17 cellular contexts compared by ENCODE assay signal in genomic region chr2:25098056-25098455, GRCh38. TPM values are rescaled to one million over a fixed set of nuclear protein-coding genes. Genes with fewer than 3 reads are reported as not detected.
DNase-seq lines count a peak whose midpoint lies in the region; ATAC-seq, FAIRE-seq and TF ChIP-seq lines count a peak whose summit lies in the region.
"Had no signal": no experiment of that assay in that cellular context is flagged by ENCODE, and none has a peak within 500 bp of the region (broad histone marks: within the 10 kb centered on the region; RNA-seq: fewer than 3 reads in every experiment).

No MANE protein-coding gene starts in this region.

- no peak for TF ChIP-seq EP300 in gastroesophageal sphincter (IDR thresholded peaks at IDR 0.05)

- no peaks in the 10 kb centered on the region for H3K27me3 Mint-ChIP-seq in activated CD8-positive, alpha-beta T cell treated with anti-CD3 and anti-CD28 coated beads for 36 hours

- H3K4me1 Mint-ChIP-seq in activated CD8-positive, alpha-beta T cell treated with anti-CD3 and anti-CD28 coated beads for 36 hours (ENCODE audit: low read depth) = peaks cover 14% of the 10 kb centered on the region

- peaks cover 13% of the 10 kb centered on the region for H3K9me3 Mint-ChIP-seq in activated CD8-positive, alpha-beta T cell treated with anti-CD3 and anti-CD28 coated beads for 36 hours

- DNase-seq in SK-N-MC (ENCODE audit: low read depth, low spot score) (no peak), midbrain (lab: John Stamatoyannopoulos, UW) (peak; percentile 38), H4 (ENCODE audit: low spot score) (no peak), HTR-8/SVneo (ENCODE audit: insufficient read length, low spot score) (no peak)
- DNase-seq in activated CD8-positive, alpha-beta T cell treated with anti-CD3 and anti-CD28 coated beads for 36 hours = no peak
- DNase-seq: activated CD4-positive, alpha-beta T cell treated with anti-CD3 and anti-CD28 coated beads, Interleukin-2, amount 50 U/mL, for 48 hours; amniotic stem cell; COR-L47; NCI-H1417; SK-N-SH; stimulated activated CD4-positive, alpha-beta T cell treated with anti-CD3 and anti-CD28 coated beads, Interleukin-12 subunit alpha, Interleukin-12 subunit beta, amount 100 ng/mL, for 4 hours had no signal

- H3K36me3 ChIP-seq in SK-N-MC (ENCODE audit: insufficient read depth, low read length) (no peaks in the 10 kb centered on the region), gastroesophageal sphincter (no peaks in the 10 kb centered on the region), stomach smooth muscle (ENCODE audit: control insufficient read depth in 2 of 2, insufficient read depth in 2 of 2, low read length in 2 of 2) (no peaks in the 10 kb centered on the region)

- H3K27ac ChIP-seq in SK-N-MC (peak overlapping the region; percentile 53), gastroesophageal sphincter (peak overlapping the region; percentile 48 to 65 (median 59)), stomach smooth muscle (ENCODE audit: low read length) (peak overlapping the region; percentile 41)
- H3K27ac ChIP-seq: HL-60 had no signal

- ATAC-seq in gastroesophageal sphincter (no peak), GM18505 (IDR thresholded peaks at IDR 0.05; ENCODE audit: unreplicated experiment) (no peak)
- ATAC-seq in activated CD8-positive, alpha-beta T cell treated with anti-CD3 and anti-CD28 coated beads for 36 hours = no peak

- intact Hi-C loops in activated CD8-positive, alpha-beta T cell treated with anti-CD3 and anti-CD28 coated beads for 36 hours (cut with micrococcal nuclease) = no loop called here

- no peaks in the 10 kb centered on the region for H3K9me3 ChIP-seq in SK-N-MC (ENCODE audit: low read depth, low read length)
- H3K9me3 ChIP-seq in gastroesophageal sphincter = no peaks in the 10 kb centered on the region
- no peaks in the 10 kb centered on the region for H3K9me3 ChIP-seq in stomach smooth muscle (ENCODE audit: control insufficient read depth in 2 of 2, low read length in 2 of 2)
- H3K9me3 ChIP-seq: SK-N-SH had no signal

- no peak overlapping the region for H3K4me3 Mint-ChIP-seq in activated CD8-positive, alpha-beta T cell treated with anti-CD3 and anti-CD28 coated beads for 36 hours

- H3K27me3 ChIP-seq in gastroesophageal sphincter (no peaks in the 10 kb centered on the region), stomach smooth muscle (ENCODE audit: control insufficient read depth in 1 of 2, insufficient read depth in 2 of 2, low read length in 2 of 2) (no peaks in the 10 kb centered on the region)

- no peak overlapping the region for H3K27ac Mint-ChIP-seq in activated CD8-positive, alpha-beta T cell treated with anti-CD3 and anti-CD28 coated beads for 36 hours

- no peak for TF ChIP-seq CTCF in gastroesophageal sphincter (IDR thresholded peaks at IDR 0.05)
- TF ChIP-seq CTCF in activated CD8-positive, alpha-beta T cell treated with anti-CD3 and anti-CD28 coated beads for 36 hours (IDR thresholded peaks at IDR 0.05) = no peak

- H3K4me3 ChIP-seq in SK-N-MC = no peak overlapping the region
- no peak overlapping the region for H3K4me3 ChIP-seq in gastroesophageal sphincter
- H3K4me3 ChIP-seq in stomach smooth muscle (ENCODE audit: low read length in 2 of 2) = no peak overlapping the region

- TF ChIP-seq POLR2A in gastroesophageal sphincter (IDR thresholded peaks at IDR 0.05) = no peak
- no peak for TF ChIP-seq POLR2A in GM18505 (IDR thresholded peaks at IDR 0.05; ENCODE audit: borderline replicate concordance, extremely low read depth, insufficient read depth, insufficient read length)

- H3K9ac ChIP-seq in SK-N-MC (ENCODE audit: insufficient read length) (no peak overlapping the region), stomach smooth muscle (ENCODE audit: low read length in 2 of 2) (peak overlapping the region in 1 of 2 donors; percentile 10)
- H3K9ac ChIP-seq: SK-N-SH had no signal

- no peak for FAIRE-seq in HTR-8/SVneo (lab: Jason Lieb, UNC)
- FAIRE-seq: colon, G401.6 had no signal

- whole genome bisulfite sequencing in gastroesophageal sphincter (ENCODE audit: low coverage in 1 of 2), 2 donors = 40% methylated on average over 1 of the region's 2 CpGs; no CpG with 5 or more reads in 1 of the 2 donors

- no peaks in the 10 kb centered on the region for H3K36me3 Mint-ChIP-seq in activated CD8-positive, alpha-beta T cell treated with anti-CD3 and anti-CD28 coated beads for 36 hours (ENCODE audit: low read depth)

- POLR2A ChIA-PET in activated CD8-positive, alpha-beta T cell treated with anti-CD3 and anti-CD28 coated beads for 36 hours (lab: Charles Lee) = no interaction called here

- CTCF ChIA-PET in activated CD8-positive, alpha-beta T cell treated with anti-CD3 and anti-CD28 coated beads for 36 hours (lab: Charles Lee) = no interaction called here

- H3K4me1 ChIP-seq in gastroesophageal sphincter (peaks cover 0 to 20% (median 5%) of the 10 kb centered on the region in 3 donors), stomach smooth muscle (ENCODE audit: control insufficient read depth, insufficient read depth, low read length) (peaks cover 10% of the 10 kb centered on the region)

RNA-seq across cellular contexts. Expression of gene EFR3B, which starts 56.2 kb away (rescaled TPM):
- total RNA-seq in gastroesophageal sphincter = 1 to 10 TPM in 3 of 4 donors, under 1 TPM in 1; 0.67 to 2.4 (median 1.5) TPM
- under 1 TPM; 0.16 to 0.23 TPM for total RNA-seq in activated CD8-positive, alpha-beta T cell treated with anti-CD3 and anti-CD28 coated beads for 36 hours
- 0.19 and 0.21 TPM in 2 replicates for total RNA-seq in H4 (2014; rRNA removed; shearing (Covaris generic))
